In genomic region chr13:47809411-47809810, GRCh38 we compare ENCODE assay signal across 32 cellular contexts.
"Had no signal": no experiment of that assay in that cellular context is flagged by ENCODE, and none has a peak within 500 bp of the region (broad histone marks: within the 10 kb centered on the region; RNA-seq: fewer than 3 reads in every experiment).

No MANE protein-coding gene starts in this region.

- H3K4me3 ChIP-seq: adrenal gland, body of pancreas, breast epithelium had no signal

- H3K27ac ChIP-seq: adrenal gland, body of pancreas, brain microvascular endothelial cell, breast epithelium, VCaP had no signal

- FAIRE-seq: astrocyte, TTC549 had no signal

- H3K27me3 ChIP-seq: adrenal gland, body of pancreas, brain microvascular endothelial cell, breast epithelium had no signal

- DNase-seq: activated B cell treated with CpG ODN at 0.5 μM for 24 hours; activated CD4-positive, alpha-beta memory T cell treated with anti-CD3 and anti-CD28 coated beads for 36 hours; activated CD4-positive, alpha-beta T cell treated with anti-CD3 and anti-CD28 coated beads for 4 hours; activated CD4-positive, alpha-beta T cell treated with anti-CD3 and anti-CD28 coated beads, Interleukin-2, amount 10 ng/mL, durations not matched to agents 24 days and 14 days; activated CD4-positive, alpha-beta T cell treated with anti-CD3 and anti-CD28 coated beads, Interleukin-2, amount 50 U/mL, for 1 hour; activated CD4-positive, alpha-beta T cell treated with anti-CD3 and anti-CD28 coated beads, Interleukin-2, amount 50 U/mL, for 4 hours; activated CD4-positive, CD25-positive, alpha-beta regulatory T cell treated with anti-CD3 and anti-CD28 coated beads, Interleukin-2, amount 50 U/mL, for 72 hours; activated CD8-positive, alpha-beta memory T cell treated with anti-CD3 and anti-CD28 coated beads, Interleukin-2, amount 50 U/mL, for 4 hours; activated CD8-positive, alpha-beta T cell treated with anti-CD3 and anti-CD28 coated beads for 36 hours; activated effector memory CD4-positive, alpha-beta T cell treated with anti-CD3 and anti-CD28 coated beads, Interleukin-2, amount 50 U/mL, for 16 hours; activated gamma-delta T cell treated with Interleukin-2 at 50 U/mL for 16 hours; activated naive CD4-positive, alpha-beta T cell; activated naive CD4-positive, alpha-beta T cell treated with anti-CD3 and anti-CD28 coated beads for 36 hours; activated naive CD4-positive, alpha-beta T cell treated with anti-CD3 and anti-CD28 coated beads, Interleukin-2, amount 50 U/mL, for 16 hours; activated naive CD8-positive, alpha-beta T cell treated with anti-CD3 and anti-CD28 coated beads for 36 hours; activated T-cell treated with anti-CD3 and anti-CD28 coated beads for 4 hours; activated T-cell treated with anti-CD3 and anti-CD28 coated beads, Interleukin-2, amount 50 U/mL, for 1 hour; activated T-cell treated with anti-CD3 and anti-CD28 coated beads, Interleukin-2, amount 50 U/mL, for 4 hours; activated T-cell treated with anti-CD3 and anti-CD28 coated beads, Interleukin-2, amount 50 U/mL, for 72 hours; adrenal gland; amniotic stem cell; aorta; body of pancreas; brain microvascular endothelial cell; central memory CD4-positive, alpha-beta T cell; T-helper 1 cell; T-helper 2 cell; T-helper 9 cell had no signal

- H3K4me1 ChIP-seq: adrenal gland, body of pancreas, breast epithelium had no signal

- H3K9me3 ChIP-seq: adrenal gland, body of pancreas, breast epithelium had no signal

- H3K36me3 ChIP-seq: adrenal gland, brain microvascular endothelial cell, breast epithelium had no signal
